In the genomic region with DNA sequence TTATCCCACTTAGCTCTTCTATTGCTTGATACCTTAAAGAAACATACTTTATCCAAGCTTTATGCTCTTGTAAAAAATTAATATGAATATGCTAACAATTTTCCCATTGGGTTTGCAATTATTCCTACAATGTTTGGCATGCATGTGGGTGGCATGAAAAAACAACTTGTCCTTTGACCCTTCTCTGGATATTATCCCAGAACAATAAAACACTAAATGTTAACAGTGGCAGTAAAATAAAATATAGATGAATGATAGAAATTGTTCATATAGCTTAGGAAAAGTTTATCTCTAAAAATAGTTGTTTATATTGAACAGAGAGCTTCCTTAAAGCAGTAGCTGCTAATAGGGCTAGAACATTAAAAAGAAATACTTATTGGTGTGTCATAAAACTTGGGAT, we compare ENCODE assay signal across 27 cellular contexts.
"Had no signal": no experiment of that assay in that cellular context is flagged by ENCODE, and none has a peak within 500 bp of the region (broad histone marks: within the 10 kb centered on the region; RNA-seq: fewer than 3 reads in every experiment).

No MANE protein-coding gene starts in this region.

- H3K4me3 Mint-ChIP-seq: immature natural killer cell; naive thymus-derived CD4-positive, alpha-beta T cell; natural killer cell treated with Interleukin-12 subunit alpha and Interleukin-12 subunit beta and Interleukin-15 and Interleukin-18, amount 100 ng/mL, for 72 hours; stimulated activated naive B cell treated with anti-CD40 and anti-IgM and Interleukin-4, amounts not matched to agents 10 μg/mL and 1 μg/mL and 100 μg/mL, for 72 hours had no signal

- ATAC-seq: mucosa of descending colon; naive thymus-derived CD4-positive, alpha-beta T cell; natural killer cell treated with Interleukin-12 subunit alpha and Interleukin-12 subunit beta and Interleukin-15 and Interleukin-18, amount 100 ng/mL, for 72 hours; right lobe of liver; stimulated activated naive B cell treated with anti-CD40 and anti-IgM and Interleukin-4, amounts not matched to agents 10 μg/mL and 1 μg/mL and 100 μg/mL, for 72 hours; stimulated activated naive CD8-positive, alpha-beta T cell treated with anti-CD3 and anti-CD28 coated beads, Interleukin-15, Interleukin-2, amounts not matched to agents 100 U/mL and 50 U/mL, for 24 hours; upper lobe of right lung had no signal

- H3K27ac ChIP-seq: left ventricle myocardium inferior, ovary, right atrium auricular region, right lobe of liver, stomach, testis, thyroid gland, transverse colon, upper lobe of right lung had no signal

- H3K36me3 Mint-ChIP-seq: immature natural killer cell; naive thymus-derived CD4-positive, alpha-beta T cell; natural killer cell treated with Interleukin-12 subunit alpha and Interleukin-12 subunit beta and Interleukin-15 and Interleukin-18, amount 100 ng/mL, for 72 hours; stimulated activated naive B cell treated with anti-CD40 and anti-IgM and Interleukin-4, amounts not matched to agents 10 μg/mL and 1 μg/mL and 100 μg/mL, for 72 hours had no signal

- H3K27ac Mint-ChIP-seq: immature natural killer cell; naive thymus-derived CD4-positive, alpha-beta T cell; natural killer cell treated with Interleukin-12 subunit alpha and Interleukin-12 subunit beta and Interleukin-15 and Interleukin-18, amount 100 ng/mL, for 72 hours; progenitor cell of endocrine pancreas; stimulated activated naive B cell treated with anti-CD40 and anti-IgM and Interleukin-4, amounts not matched to agents 10 μg/mL and 1 μg/mL and 100 μg/mL, for 72 hours had no signal

- H3K4me3 ChIP-seq: left ventricle myocardium inferior, lung, mucosa of descending colon, ovary, right atrium auricular region, right lobe of liver, stomach, testis, thyroid gland, transverse colon, upper lobe of right lung had no signal

- H3K36me3 ChIP-seq: left ventricle myocardium inferior, ovary, right atrium auricular region, right lobe of liver, stomach, thyroid gland, transverse colon, upper lobe of right lung had no signal

- H3K27me3 ChIP-seq: ovary, right atrium auricular region, right lobe of liver, stomach, testis, thyroid gland, transverse colon, upper lobe of right lung had no signal

- H3K27me3 Mint-ChIP-seq: naive thymus-derived CD4-positive, alpha-beta T cell; natural killer cell treated with Interleukin-12 subunit alpha and Interleukin-12 subunit beta and Interleukin-15 and Interleukin-18, amount 100 ng/mL, for 72 hours; progenitor cell of endocrine pancreas; stimulated activated naive B cell treated with anti-CD40 and anti-IgM and Interleukin-4, amounts not matched to agents 10 μg/mL and 1 μg/mL and 100 μg/mL, for 72 hours had no signal

- H3K4me1 Mint-ChIP-seq: immature natural killer cell; naive thymus-derived CD4-positive, alpha-beta T cell; stimulated activated naive B cell treated with anti-CD40 and anti-IgM and Interleukin-4, amounts not matched to agents 10 μg/mL and 1 μg/mL and 100 μg/mL, for 72 hours had no signal

- H3K4me1 ChIP-seq: left ventricle myocardium inferior, right atrium auricular region, right lobe of liver, stomach, testis, thyroid gland, transverse colon, upper lobe of right lung had no signal

- DNase-seq: hypothalamus; immature natural killer cell; kidney; left ventricle myocardium inferior; mesendoderm; midbrain; mucosa of descending colon; naive thymus-derived CD4-positive, alpha-beta T cell; ovary; right lobe of liver; stimulated activated CD4-positive, alpha-beta T cell treated with anti-CD3 and anti-CD28 coated beads, Interleukin-12 subunit alpha, Interleukin-12 subunit beta, amount 100 ng/mL, for 4 hours; stimulated activated CD4-positive, alpha-beta T cell treated with anti-CD3 and anti-CD28 coated beads, Interleukin-15, amount 100 ng/mL, for 24 hours; stimulated activated CD4-positive, alpha-beta T cell treated with anti-CD3 and anti-CD28 coated beads, Interleukin-2, amount 100 ng/mL, for 24 hours; stimulated activated CD4-positive, alpha-beta T cell treated with anti-CD3 and anti-CD28 coated beads, Interleukin-4, amount 100 ng/mL, for 1 hour; stimulated activated naive B cell treated with anti-CD40 and anti-IgM and Interleukin-4, amounts not matched to agents 10 μg/mL and 1 μg/mL and 100 μg/mL, for 72 hours; stimulated activated naive CD8-positive, alpha-beta T cell treated with anti-CD3 and anti-CD28 coated beads, Interleukin-15, Interleukin-2, amounts not matched to agents 100 U/mL and 50 U/mL, for 24 hours; stomach; testis; thyroid gland; transverse colon; upper lobe of right lung had no signal

- H3K9me3 Mint-ChIP-seq: stimulated activated naive B cell treated with anti-CD40 and anti-IgM and Interleukin-4, amounts not matched to agents 10 μg/mL and 1 μg/mL and 100 μg/mL, for 72 hours had no signal

- FAIRE-seq: islet of Langerhans, kidney, urothelium cell line had no signal

- H3K9me3 ChIP-seq: left ventricle myocardium inferior, ovary, right atrium auricular region, right lobe of liver, stomach, testis, thyroid gland, transverse colon, upper lobe of right lung had no signal
